Comparison of ENCODE assay signal across 8 cellular contexts in the genomic region with DNA sequence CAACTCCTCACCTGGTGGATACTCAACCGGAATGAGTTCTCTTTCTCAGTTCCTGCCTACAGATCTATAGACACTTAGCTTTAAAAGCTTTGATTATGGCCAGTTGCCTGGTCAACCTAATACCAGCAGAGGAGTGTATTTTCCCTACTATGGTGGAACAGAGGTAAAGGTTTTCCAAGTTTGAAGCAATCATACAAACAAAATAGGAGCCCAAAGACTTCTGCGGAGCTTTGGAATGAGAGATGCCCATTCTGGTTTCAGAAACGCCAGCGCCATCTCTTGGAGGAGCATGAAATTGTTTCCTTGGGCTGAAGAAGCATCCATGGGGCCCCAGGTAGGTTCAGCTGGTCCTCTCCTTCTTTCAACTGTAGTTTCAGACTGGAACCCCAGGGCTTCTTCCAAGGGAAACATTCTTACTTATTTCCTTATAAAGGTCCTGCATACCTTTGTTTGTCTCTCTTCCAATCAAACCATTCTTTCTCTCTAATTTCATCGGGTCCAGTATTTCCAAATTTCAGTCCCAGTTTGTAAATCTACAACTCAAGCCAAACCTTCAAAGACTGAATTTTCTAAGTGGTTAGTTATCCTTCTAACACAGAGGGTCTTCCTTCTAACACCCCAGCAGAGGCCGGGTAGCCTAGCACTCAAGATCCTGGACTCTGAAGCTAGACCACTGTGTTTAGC.
DNase-seq lines count a peak whose midpoint lies in the region; ATAC-seq and TF ChIP-seq lines count a peak whose summit lies in the region.

No MANE protein-coding gene starts in this region.

- CTCF ChIA-PET in T-cell (lab: Charles Lee) = interaction anchor here (0.6 to 2.8 kb wide), 12 partner anchors 46 to 784 kb away, joined by 3 to 15 read pairs (median 4); no protein-coding TSS in a partner anchor

- TF ChIP-seq CTCF in GM12874 (IDR thresholded peaks at IDR 0.05; ENCODE audit: insufficient read depth, low read depth, low read length) (peak; percentile 57), NB4 (IDR thresholded peaks at IDR 0.05; ENCODE audit: low read depth, low read length) (peak; percentile 69), dorsolateral prefrontal cortex (IDR thresholded peaks at IDR 0.05 in 54 of 56, conservative IDR thresholded peaks at IDR 0.05 in 2 of 56; ENCODE audit: low read depth in 1 of 56, partially characterized antibody in 56 of 56) (peak; percentile 20 to 77 (median 62)), lung (IDR thresholded peaks at IDR 0.05; ENCODE audit: control extremely low read depth, extremely low read depth) (peak; percentile 42), suprapubic skin (IDR thresholded peaks at IDR 0.05) (peak; percentile 70 to 80)

- H3K9me3 Mint-ChIP-seq in T-cell = no peaks in the 10 kb centered on the region

- no peaks in the 10 kb centered on the region for H3K9me3 ChIP-seq in lung (ENCODE audit: control insufficient read depth in 2 of 2, insufficient read depth in 1 of 2, low read length in 1 of 2)
- no peaks in the 10 kb centered on the region for H3K9me3 ChIP-seq in suprapubic skin

- H3K4me3 Mint-ChIP-seq in T-cell = peak overlapping the region in 1 of 3 donors; percentile 20

- no peak for TF ChIP-seq POLR2A in NB4 (IDR thresholded peaks at IDR 0.05; ENCODE audit: extremely low read depth, insufficient read length)
- no peak for TF ChIP-seq POLR2A in suprapubic skin (IDR thresholded peaks at IDR 0.05)

- H3K36me3 ChIP-seq in lung (ENCODE audit: control insufficient read depth in 2 of 2, insufficient read depth in 2 of 2, low read length in 2 of 2) (no peaks in the 10 kb centered on the region), suprapubic skin (no peaks in the 10 kb centered on the region)

- H3K27ac ChIP-seq in dorsolateral prefrontal cortex = no peak overlapping the region
- peak overlapping the region in 1 of 2 donors; percentile 40 for H3K27ac ChIP-seq in lung (ENCODE audit: low read depth in 1 of 2, low read length in 1 of 2)
- no peak overlapping the region for H3K27ac ChIP-seq in suprapubic skin

- DNase-seq in NB4 (ENCODE audit: low read depth) (peak; percentile 43), T-cell (peak in 27 of 34 experiments; percentile 4 to 52 (median 32)), dorsolateral prefrontal cortex (peak in 5 of 10 donors; percentile 21 to 48 (median 41)), lung (ENCODE audit: low spot score) (peak; percentile 73), suprapubic skin (ENCODE audit: low spot score in 2 of 2) (peak in 1 of 2 donors; percentile 79)
- no peak for DNase-seq in activated CD8-positive, alpha-beta memory T cell treated with anti-CD3 and anti-CD28 coated beads, Interleukin-2, amount 50 U/mL, for 4 hours

- WGBS in lung, 2 donors = 37 to 40% methylated on average over 6 of the region's 6 CpGs
- 42% methylated on average over 6 of the region's 6 CpGs for WGBS in suprapubic skin

- intact Hi-C loops in dorsolateral prefrontal cortex (cut with DNase I) = loop anchor here (2.0 to 10.0 kb wide), 3 partner anchors 188 to 652 kb away; no protein-coding TSS in a partner anchor

- H3K4me3 ChIP-seq in NB4 (ENCODE audit: low read depth, low read length) = no peak overlapping the region
- H3K4me3 ChIP-seq in dorsolateral prefrontal cortex = no peak overlapping the region
- H3K4me3 ChIP-seq in lung = no peak overlapping the region
- H3K4me3 ChIP-seq in suprapubic skin = peak overlapping the region; percentile 5

- no peaks in the 10 kb centered on the region for H3K36me3 Mint-ChIP-seq in T-cell

- peaks cover 0 to 11% of the 10 kb centered on the region in 2 donors for H3K4me1 ChIP-seq in lung (ENCODE audit: control insufficient read depth in 2 of 2, insufficient read depth in 2 of 2, low read length in 2 of 2)
- H3K4me1 ChIP-seq in suprapubic skin = peaks cover 13% of the 10 kb centered on the region

- TF ChIP-seq EP300 in suprapubic skin (IDR thresholded peaks at IDR 0.05) = no peak

- H3K27me3 Mint-ChIP-seq in T-cell = peaks cover 0 to 10% of the 10 kb centered on the region in 2 donors

- H3K4me1 Mint-ChIP-seq in T-cell = peaks cover 12 to 22% (median 13%) of the 10 kb centered on the region in 3 donors

- peaks cover 0 to 8% (median 0%) of the 10 kb centered on the region in 45 donors for H3K27me3 ChIP-seq in dorsolateral prefrontal cortex
- H3K27me3 ChIP-seq in lung (ENCODE audit: control insufficient read depth, insufficient read depth) = no peaks in the 10 kb centered on the region
- no peaks in the 10 kb centered on the region for H3K27me3 ChIP-seq in suprapubic skin

- ATAC-seq in T-cell (replicated peaks in 1 of 4) = peak in 1 of 4 experiments; percentile 57
- peak; percentile 22 for ATAC-seq in lung (ENCODE audit: insufficient read depth, low FRiP score)
- ATAC-seq in HG03571 (IDR thresholded peaks at IDR 0.05; ENCODE audit: unreplicated experiment) = no peak

- POLR2A ChIA-PET in T-cell (lab: Charles Lee) = no interaction called here

- H3K27ac Mint-ChIP-seq in T-cell = no peak overlapping the region
